Comparison of ENCODE assay signal across 14 cellular contexts in genomic region chr15:40344217-40344616, GRCh38. TPM values are rescaled to one million over a fixed set of nuclear protein-coding genes. Genes with fewer than 3 reads are reported as not detected.
DNase-seq lines count a peak whose midpoint lies in the region; ATAC-seq and TF ChIP-seq lines count a peak whose summit lies in the region.
"Had no signal": no experiment of that assay in that cellular context is flagged by ENCODE, and none has a peak within 500 bp of the region (broad histone marks: within the 10 kb centered on the region; RNA-seq: fewer than 3 reads in every experiment).

No MANE protein-coding gene starts in this region.

- DNase-seq in ELR (ENCODE audit: low read depth): peak; percentile 68
- DNase-seq in SJSA1 (ENCODE audit: low read depth in 1 of 2, low spot score in 2 of 2): no peak
- DNase-seq in fibroblast of lung (ENCODE audit: low read depth in 2 of 2): peak in 1 of 2 donors; percentile 81
- DNase-seq in smooth muscle cell (lab: John Stamatoyannopoulos, UW; ENCODE audit: unreplicated experiment): no peak
- DNase-seq in HUDEP-2 (lab: John Stamatoyannopoulos, UW; ENCODE audit: unreplicated experiment in 76 of 76): no peak
- no peak for DNase-seq in activated CD4-positive, alpha-beta memory T cell treated with anti-CD3 and anti-CD28 coated beads, Interleukin-2, amount 10 ng/mL, durations not matched to agents 7 days and 5 days

- H3K4me1 ChIP-seq in SJSA1 (replicated peaks): peaks cover 57% of the 10 kb centered on the region
- peaks cover 31% of the 10 kb centered on the region for H3K4me1 ChIP-seq in fibroblast of lung (ENCODE audit: control insufficient read depth, extremely low read depth, insufficient read depth, low read length)
- peaks cover 31% of the 10 kb centered on the region for H3K4me1 ChIP-seq in smooth muscle cell (ENCODE audit: low read depth)

- H3K4me1 Mint-ChIP-seq in activated CD4-positive, alpha-beta memory T cell treated with anti-CD3 and anti-CD28 coated beads, Interleukin-2, amount 10 ng/mL, durations not matched to agents 7 days and 5 days: peaks cover 3% of the 10 kb centered on the region

- peaks cover 9% of the 10 kb centered on the region for H3K79me2 ChIP-seq in fibroblast of lung (ENCODE audit: control insufficient read depth, insufficient read depth, low read length)
- no peaks in the 10 kb centered on the region for H3K79me2 ChIP-seq in smooth muscle cell (ENCODE audit: low read depth)

- no peaks in the 10 kb centered on the region for H3K9me3 Mint-ChIP-seq in activated CD4-positive, alpha-beta memory T cell treated with anti-CD3 and anti-CD28 coated beads, Interleukin-2, amount 10 ng/mL, durations not matched to agents 7 days and 5 days
- H3K9me3 Mint-ChIP-seq: activated T-cell treated with anti-CD3 and anti-CD28 coated beads, Interleukin-2, amount 50 U/mL, for 24 hours; CD4-positive, CD25-positive, alpha-beta regulatory T cell; dendritic cell treated with granulocyte-macrophage colony-stimulating factor and Interleukin-4, amounts not matched to agents 40 ng/mL and 50 ng/mL, for 4 days had no signal

- H3F3A ChIP-seq in smooth muscle cell (ENCODE audit: low read depth): peaks cover 26% of the 10 kb centered on the region

- H3K36me3 ChIP-seq in SJSA1 (peaks cover 14% of the 10 kb centered on the region), fibroblast of lung (ENCODE audit: control insufficient read depth, insufficient read depth, low read length) (no peaks in the 10 kb centered on the region), smooth muscle cell (ENCODE audit: low read depth) (no peaks in the 10 kb centered on the region)
- H3K36me3 ChIP-seq: neutrophil had no signal

- CTCF ChIA-PET in activated CD4-positive, alpha-beta memory T cell treated with anti-CD3 and anti-CD28 coated beads, Interleukin-2, amount 10 ng/mL, durations not matched to agents 7 days and 5 days (lab: Charles Lee): interaction anchor here (0.7 to 9.7 kb wide), 28 partner anchors 9 to 164 kb away, joined by 3 to 157 read pairs (median 5); partner anchors contain the start of genes DISP2, INAFM2, IVD and KNSTRN

- H3K9ac ChIP-seq in fibroblast of lung (ENCODE audit: insufficient read depth, low read length) (no peak overlapping the region), smooth muscle cell (ENCODE audit: low read depth) (peak overlapping the region; percentile 86)

- H3K4me3 Mint-ChIP-seq in activated CD4-positive, alpha-beta memory T cell treated with anti-CD3 and anti-CD28 coated beads, Interleukin-2, amount 10 ng/mL, durations not matched to agents 7 days and 5 days: no peak overlapping the region
- H3K4me3 Mint-ChIP-seq: activated T-cell treated with anti-CD3 and anti-CD28 coated beads, Interleukin-2, amount 50 U/mL, for 24 hours had no signal

- no peak overlapping the region for H3K4me2 ChIP-seq in fibroblast of lung (ENCODE audit: extremely low read depth, insufficient read depth, low read length)
- H3K4me2 ChIP-seq in smooth muscle cell: no peak overlapping the region

- no peak overlapping the region for H3K27ac Mint-ChIP-seq in activated CD4-positive, alpha-beta memory T cell treated with anti-CD3 and anti-CD28 coated beads, Interleukin-2, amount 10 ng/mL, durations not matched to agents 7 days and 5 days
- H3K27ac Mint-ChIP-seq: activated T-cell treated with anti-CD3 and anti-CD28 coated beads, Interleukin-2, amount 50 U/mL, for 24 hours; CD4-positive, CD25-positive, alpha-beta regulatory T cell had no signal

- H3K4me3 ChIP-seq in SJSA1: no peak overlapping the region
- no peak overlapping the region for H3K4me3 ChIP-seq in fibroblast of lung (replicated peaks in 1 of 4; ENCODE audit: control extremely low read depth in 1 of 4, insufficient read depth in 1 of 4, low read depth in 3 of 4, low read length in 4 of 4)
- H3K4me3 ChIP-seq in smooth muscle cell: no peak overlapping the region

- H3K27me3 Mint-ChIP-seq in activated CD4-positive, alpha-beta memory T cell treated with anti-CD3 and anti-CD28 coated beads, Interleukin-2, amount 10 ng/mL, durations not matched to agents 7 days and 5 days: no peaks in the 10 kb centered on the region
- H3K27me3 Mint-ChIP-seq: activated T-cell treated with anti-CD3 and anti-CD28 coated beads, Interleukin-2, amount 50 U/mL, for 24 hours; CD4-positive, CD25-positive, alpha-beta regulatory T cell had no signal

- WGBS in smooth muscle cell (ENCODE audit: low lambda C conversion rate): 47% methylated on average over 6 of the region's 6 CpGs

- no peaks in the 10 kb centered on the region for H3K27me3 ChIP-seq in SJSA1 (replicated peaks)
- H3K27me3 ChIP-seq in fibroblast of lung (ENCODE audit: control insufficient read depth, insufficient read depth, low read length): no peaks in the 10 kb centered on the region
- H3K27me3 ChIP-seq in smooth muscle cell (ENCODE audit: low read depth): no peaks in the 10 kb centered on the region
- H3K27me3 ChIP-seq: neutrophil had no signal

- no peak overlapping the region for H2AFZ ChIP-seq in fibroblast of lung (ENCODE audit: low read length)
- no peak overlapping the region for H2AFZ ChIP-seq in smooth muscle cell (ENCODE audit: low read depth)

- H4K20me1 ChIP-seq in fibroblast of lung (ENCODE audit: control insufficient read depth, extremely low read depth, insufficient read depth, low read length) (no peaks in the 10 kb centered on the region), smooth muscle cell (ENCODE audit: low read depth) (no peaks in the 10 kb centered on the region)

- H3K27ac ChIP-seq in SJSA1: peak overlapping the region; percentile 85
- H3K27ac ChIP-seq in fibroblast of lung (ENCODE audit: insufficient read depth, low read length): peak overlapping the region; percentile 65
- peak overlapping the region; percentile 98 for H3K27ac ChIP-seq in smooth muscle cell (ENCODE audit: low read depth)
- H3K27ac ChIP-seq: neutrophil had no signal

- H3K9me3 ChIP-seq in SJSA1 (replicated peaks) (no peaks in the 10 kb centered on the region), fibroblast of lung (ENCODE audit: control insufficient read depth, insufficient read depth, low read depth, low read length) (no peaks in the 10 kb centered on the region), smooth muscle cell (replicated peaks; ENCODE audit: low read depth) (no peaks in the 10 kb centered on the region)
- H3K9me3 ChIP-seq: neutrophil had no signal

- TF ChIP-seq CTCF in fibroblast of lung (conservative IDR thresholded peaks at IDR 0.05 in 1 of 2, IDR thresholded peaks at IDR 0.05 in 1 of 2; ENCODE audit: low read depth in 1 of 2, low read length in 2 of 2) (no peak), smooth muscle cell (IDR thresholded peaks at IDR 0.05; ENCODE audit: borderline replicate concordance, insufficient read depth, poor library complexity, severe bottlenecking) (no peak)

- H3K36me3 Mint-ChIP-seq in activated CD4-positive, alpha-beta memory T cell treated with anti-CD3 and anti-CD28 coated beads, Interleukin-2, amount 10 ng/mL, durations not matched to agents 7 days and 5 days (ENCODE audit: low read depth): no peaks in the 10 kb centered on the region
- H3K36me3 Mint-ChIP-seq: CD4-positive, CD25-positive, alpha-beta regulatory T cell had no signal

- no peak for ATAC-seq in HG02884 (IDR thresholded peaks at IDR 0.05; ENCODE audit: unreplicated experiment)

- POLR2A ChIA-PET in activated CD4-positive, alpha-beta memory T cell treated with anti-CD3 and anti-CD28 coated beads, Interleukin-2, amount 10 ng/mL, durations not matched to agents 7 days and 5 days (lab: Charles Lee): interaction anchor here (0.8 to 1.1 kb wide), 3 partner anchors 12 to 38 kb away, joined by 3 read pairs; partner anchors contain the start of gene KNSTRN

RNA-seq across cellular contexts. Expression of gene CCDC9B, which starts 3.5 kb away (rescaled TPM):
- 29.5 and 39.0 TPM in 2 replicates for total RNA-seq in SJSA1 (2014; rRNA removed; shearing (Covaris generic))
- total RNA-seq in fibroblast of lung (14.4 and 38.0 TPM in 2 replicates), smooth muscle cell (2.2 and 3.8 TPM in 2 replicates)
- polyA plus RNA-seq in fibroblast of lung (1.7 and 2.0 TPM in 2 replicates), smooth muscle cell (0.97 and 4.7 TPM in 2 replicates)
- 17.5 and 33.4 TPM in 2 replicates for polyA plus RNA-seq in fibroblast of lung (2012)
- 17.4 and 25.3 TPM in 2 replicates for polyA minus RNA-seq in fibroblast of lung (ENCODE audit: low replicate concordance)
- 1 to 10 TPM; 2.0 to 2.6 TPM for total RNA-seq in activated CD4-positive, alpha-beta memory T cell treated with anti-CD3 and anti-CD28 coated beads, Interleukin-2, amount 10 ng/mL, durations not matched to agents 7 days and 5 days

RNA-seq across cellular contexts. Expression of gene PHGR1, which starts 6.6 kb away (rescaled TPM):
- total RNA-seq in SJSA1 (2014; rRNA removed; shearing (Covaris generic)): not detected in 2 replicates
- not detected in 2 replicates for total RNA-seq in fibroblast of lung
- not detected in 2 replicates for polyA plus RNA-seq in fibroblast of lung
- not detected in 2 replicates for polyA plus RNA-seq in fibroblast of lung (2012)
- polyA minus RNA-seq in fibroblast of lung (ENCODE audit: low replicate concordance): not detected in 2 replicates
- not detected in 2 replicates for total RNA-seq in smooth muscle cell
- polyA plus RNA-seq in smooth muscle cell: 0.48 TPM in 1 of 2 replicates, not detected in the other
- total RNA-seq in activated CD4-positive, alpha-beta memory T cell treated with anti-CD3 and anti-CD28 coated beads, Interleukin-2, amount 10 ng/mL, durations not matched to agents 7 days and 5 days: not detected
- total RNA-seq: CD4-positive, CD25-positive, alpha-beta regulatory T cell; G401; M059J; mammary epithelial cell had no signal
- polyA plus RNA-seq: CD4-positive, CD25-positive, alpha-beta regulatory T cell; mammary epithelial cell had no signal

RNA-seq across cellular contexts. Expression of gene DISP2, which starts 13.8 kb away (rescaled TPM):
- 0.21 and 0.28 TPM in 2 replicates for total RNA-seq in SJSA1 (2014; rRNA removed; shearing (Covaris generic))
- under 0.01 and 0.26 TPM in 2 replicates for total RNA-seq in fibroblast of lung
- polyA plus RNA-seq in fibroblast of lung: 0.11 and 0.43 TPM in 2 replicates
- polyA plus RNA-seq in fibroblast of lung (2012): 0.62 and 1.1 TPM in 2 replicates
- 0.12 and 0.26 TPM in 2 replicates for polyA minus RNA-seq in fibroblast of lung (ENCODE audit: low replicate concordance)
- total RNA-seq in smooth muscle cell: 0.04 and 0.58 TPM in 2 replicates
- polyA plus RNA-seq in smooth muscle cell: 0.46 and 0.90 TPM in 2 replicates
- under 1 TPM; 0.03 to 0.18 TPM for total RNA-seq in activated CD4-positive, alpha-beta memory T cell treated with anti-CD3 and anti-CD28 coated beads, Interleukin-2, amount 10 ng/mL, durations not matched to agents 7 days and 5 days

RNA-seq across cellular contexts. Expression of gene INAFM2, which starts 20.7 kb away (rescaled TPM):
- 89.8 and 101 TPM in 2 replicates for total RNA-seq in SJSA1 (2014; rRNA removed; shearing (Covaris generic))
- total RNA-seq in fibroblast of lung (8.9 and 9.2 TPM in 2 replicates), smooth muscle cell (28.1 and 30.4 TPM in 2 replicates)
- polyA plus RNA-seq in fibroblast of lung (8.2 and 11.0 TPM in 2 replicates), smooth muscle cell (23.9 and 48.6 TPM in 2 replicates)
- polyA plus RNA-seq in fibroblast of lung (2012): 12.0 and 13.1 TPM in 2 replicates
- polyA minus RNA-seq in fibroblast of lung (ENCODE audit: low replicate concordance): 1.0 and 4.3 TPM in 2 replicates
- total RNA-seq in activated CD4-positive, alpha-beta memory T cell treated with anti-CD3 and anti-CD28 coated beads, Interleukin-2, amount 10 ng/mL, durations not matched to agents 7 days and 5 days: 1 to 10 TPM; 8.7 to 8.9 TPM

RNA-seq across cellular contexts. Expression of gene PLCB2, which starts 36.5 kb away (rescaled TPM):
- 34.8 and 61.9 TPM in 2 replicates for total RNA-seq in SJSA1 (2014; rRNA removed; shearing (Covaris generic))
- total RNA-seq in fibroblast of lung (under 0.01 TPM in 2 replicates), smooth muscle cell (1.5 and 3.9 TPM in 2 replicates)
- polyA plus RNA-seq in fibroblast of lung (0.33 and 0.40 TPM in 2 replicates), smooth muscle cell (1.9 TPM in 1 of 2 replicates, not detected in the other)
- 0.35 and 0.68 TPM in 2 replicates for polyA plus RNA-seq in fibroblast of lung (2012)
- polyA minus RNA-seq in fibroblast of lung (ENCODE audit: low replicate concordance): not detected in 2 replicates
- 100 to 1,000 TPM; 140 TPM for total RNA-seq in activated CD4-positive, alpha-beta memory T cell treated with anti-CD3 and anti-CD28 coated beads, Interleukin-2, amount 10 ng/mL, durations not matched to agents 7 days and 5 days
- total RNA-seq: M059J had no signal
